Comparison of ENCODE assay signal across 7 cellular contexts in the genomic region with DNA sequence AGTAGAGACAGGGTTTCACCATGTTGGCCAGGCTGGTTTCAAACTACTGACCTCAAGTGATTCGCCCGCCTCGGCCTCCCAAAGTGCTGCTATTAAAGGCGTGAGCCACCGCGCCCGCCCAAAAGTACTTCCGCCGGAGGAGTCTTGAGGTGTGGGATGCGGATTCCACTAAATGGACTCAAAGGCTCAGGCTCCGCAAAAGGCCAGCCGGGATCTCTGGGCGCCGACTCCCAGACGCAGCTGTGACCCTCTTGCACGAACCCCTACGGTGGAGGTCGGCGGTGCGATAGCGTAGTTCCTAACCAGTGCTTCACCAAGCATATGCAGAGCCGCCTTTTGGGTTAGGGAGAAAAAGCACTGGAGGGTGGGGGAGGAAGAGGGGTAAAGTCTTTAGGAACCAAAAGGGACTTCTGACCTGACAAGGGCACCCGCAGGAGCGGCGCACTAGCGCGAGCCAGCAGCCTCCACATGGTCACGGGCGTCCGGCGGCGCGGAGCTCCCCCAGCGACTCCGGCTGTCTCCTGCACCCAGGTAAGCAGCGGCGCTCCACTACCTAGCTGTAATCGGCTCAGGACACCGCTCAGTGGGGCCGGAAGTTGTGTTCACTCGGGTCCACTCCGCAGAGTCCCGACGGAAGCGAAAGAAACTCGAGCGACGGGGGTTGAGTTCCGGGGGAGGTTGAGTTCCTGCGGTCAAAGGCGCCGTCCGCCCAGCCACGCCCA. TPM values are rescaled to one million over a fixed set of nuclear protein-coding genes. Genes with fewer than 3 reads are reported as not detected.
DNase-seq lines count a peak whose midpoint lies in the region; ATAC-seq, FAIRE-seq and TF ChIP-seq lines count a peak whose summit lies in the region.

Gene MRPL16 (minus strand): TSS at position 590 of the 722 bp plus-strand sequence. CDS start 120 bp downstream, at position 470.

- peaks cover 41% of the 10 kb centered on the region for H3K36me3 Mint-ChIP-seq in T-helper 2 cell treated with Interferon-gamma antibody and Interleukin-4, amounts not matched to agents 5 μg/mL and 100 μg/mL, for 36 hours (ENCODE audit: low read depth)
- H3K36me3 Mint-ChIP-seq in astrocyte (ENCODE audit: low read depth, unreplicated experiment): peaks cover 1% of the 10 kb centered on the region

- H3K4me1 ChIP-seq in astrocyte (ENCODE audit: insufficient read depth, low read length): peaks cover 11% of the 10 kb centered on the region

- H3K4me3 ChIP-seq in astrocyte (ENCODE audit: insufficient read depth, low read depth, low read length) (peak within 1 kb of the TSS; percentile 97), retinal pigment epithelial cell (ENCODE audit: low read length) (peak within 1 kb of the TSS; percentile 92)

- H3K27me3 Mint-ChIP-seq in T-helper 2 cell treated with Interferon-gamma antibody and Interleukin-4, amounts not matched to agents 5 μg/mL and 100 μg/mL, for 36 hours (ENCODE audit: low read depth): no peaks in the 10 kb centered on the region
- no peaks in the 10 kb centered on the region for H3K27me3 Mint-ChIP-seq in astrocyte (ENCODE audit: low read depth, unreplicated experiment)

- TF ChIP-seq CTCF in astrocyte (IDR thresholded peaks at IDR 0.05; ENCODE audit: insufficient read depth, low read depth, low read length): no peak
- TF ChIP-seq CTCF in retinal pigment epithelial cell (conservative IDR thresholded peaks at IDR 0.05; ENCODE audit: low read depth, low read length): peak; percentile 24

- peaks cover 28% of the 10 kb centered on the region for H3K4me1 Mint-ChIP-seq in T-helper 2 cell treated with Interferon-gamma antibody and Interleukin-4, amounts not matched to agents 5 μg/mL and 100 μg/mL, for 36 hours (ENCODE audit: low read depth)
- no peaks in the 10 kb centered on the region for H3K4me1 Mint-ChIP-seq in astrocyte (ENCODE audit: low read depth, unreplicated experiment)

- H3K79me2 ChIP-seq in astrocyte (ENCODE audit: insufficient read depth, low read length): peaks cover 13% of the 10 kb centered on the region

- H3K9ac ChIP-seq in astrocyte (ENCODE audit: low read length): peak within 1 kb of the TSS; percentile 91

- peak within 1 kb of the TSS; percentile 93 for H2AFZ ChIP-seq in astrocyte (ENCODE audit: low read depth, low read length)

- H3K9me3 ChIP-seq in astrocyte (ENCODE audit: insufficient read depth, low read depth, low read length): no peaks in the 10 kb centered on the region

- DNase-seq in NCI-H1930 (lab: John Stamatoyannopoulos, UW) (peak; percentile 86 to 87), astrocyte (ENCODE audit: low read depth) (peak; percentile 81), hippocampal formation (lab: John Stamatoyannopoulos, UW) (peak; percentile 77 to 81), retinal pigment epithelial cell (ENCODE audit: low read depth) (peak; percentile 64)
- DNase-seq in T-helper 2 cell treated with Interferon-gamma antibody and Interleukin-4, amounts not matched to agents 5 μg/mL and 100 μg/mL, for 36 hours (ENCODE audit: low spot score): peak; percentile 83

- FAIRE-seq in astrocyte (lab: Jason Lieb, UNC): no peak

- H3K27ac ChIP-seq in astrocyte (ENCODE audit: low read depth, low read length): peak within 1 kb of the TSS; percentile 76

- H4K20me1 ChIP-seq in astrocyte (ENCODE audit: insufficient read depth, low read length): no peaks in the 10 kb centered on the region

- H3K27ac Mint-ChIP-seq in T-helper 2 cell treated with Interferon-gamma antibody and Interleukin-4, amounts not matched to agents 5 μg/mL and 100 μg/mL, for 36 hours: peak within 1 kb of the TSS; percentile 88
- H3K27ac Mint-ChIP-seq in astrocyte (ENCODE audit: unreplicated experiment): peak within 1 kb of the TSS; percentile 69

- H3K36me3 ChIP-seq in astrocyte (ENCODE audit: insufficient read depth, low read length): peaks cover 19% of the 10 kb centered on the region

- peaks cover 9% of the 10 kb centered on the region for H3K9me3 Mint-ChIP-seq in T-helper 2 cell treated with Interferon-gamma antibody and Interleukin-4, amounts not matched to agents 5 μg/mL and 100 μg/mL, for 36 hours
- no peaks in the 10 kb centered on the region for H3K9me3 Mint-ChIP-seq in astrocyte (ENCODE audit: unreplicated experiment)

- peak; percentile 93 for TF ChIP-seq POLR2A in GM18505 (IDR thresholded peaks at IDR 0.05; ENCODE audit: borderline replicate concordance, extremely low read depth, insufficient read depth, insufficient read length)

- ATAC-seq in GM18505 (IDR thresholded peaks at IDR 0.05; ENCODE audit: unreplicated experiment) (peak; percentile 98), HG02973 (IDR thresholded peaks at IDR 0.05; ENCODE audit: unreplicated experiment) (peak; percentile 98)

- peak within 1 kb of the TSS; percentile 96 for H3K4me2 ChIP-seq in astrocyte (ENCODE audit: low read length)

- H3K27me3 ChIP-seq in astrocyte (ENCODE audit: insufficient read depth, low read length): no peaks in the 10 kb centered on the region

- H3K4me3 Mint-ChIP-seq in T-helper 2 cell treated with Interferon-gamma antibody and Interleukin-4, amounts not matched to agents 5 μg/mL and 100 μg/mL, for 36 hours: peak within 1 kb of the TSS; percentile 93
- peak within 1 kb of the TSS; percentile 96 for H3K4me3 Mint-ChIP-seq in astrocyte (ENCODE audit: unreplicated experiment)

RNA-seq across cellular contexts. Expression of gene MRPL16, which starts in this region (rescaled TPM):
- total RNA-seq in astrocyte: 29.7 and 30.9 TPM in 2 replicates

Comparison
In these comparisons a context has a peak if more than half of its experiments do, and no peak if none do; other contexts are left out.
1. Peak in every context shown above with its lines: DNase-seq, ATAC-seq, H3K4me3 ChIP-seq and H3K27ac ChIP-seq.